In the genomic region with DNA sequence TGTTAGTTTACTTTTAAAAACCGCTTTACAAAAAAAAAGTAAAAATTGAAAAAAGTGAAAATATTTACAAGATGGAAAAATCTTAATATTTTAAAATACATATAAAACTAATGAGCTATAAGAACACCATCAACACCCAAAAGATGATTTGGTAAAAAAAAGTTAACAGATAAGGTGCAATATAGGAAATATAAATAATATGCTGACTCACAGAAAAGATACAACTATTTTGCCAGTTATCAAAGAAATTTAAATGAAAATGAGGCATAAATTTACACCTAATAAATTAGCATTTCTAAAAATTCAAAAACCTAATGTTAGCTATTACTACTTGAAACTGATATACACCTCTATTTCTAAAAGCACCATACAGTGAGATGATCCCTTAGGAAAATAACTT, we compare ENCODE assay signal across 26 cellular contexts. TPM values are rescaled to one million over a fixed set of nuclear protein-coding genes. Genes with fewer than 3 reads are reported as not detected.
DNase-seq lines count a peak whose midpoint lies in the region; ATAC-seq, FAIRE-seq and TF ChIP-seq lines count a peak whose summit lies in the region.
"Had no signal": no experiment of that assay in that cellular context is flagged by ENCODE, and none has a peak within 500 bp of the region (broad histone marks: within the 10 kb centered on the region; RNA-seq: fewer than 3 reads in every experiment).

No MANE protein-coding gene starts in this region.

- H3K27ac ChIP-seq in IMR-90 (ENCODE audit: insufficient read depth, low read length) (no peak overlapping the region), kidney (ENCODE audit: low read depth in 2 of 2, low read length in 2 of 2) (no peak overlapping the region), A673 (ENCODE audit: low read depth, low read length, poor library complexity, severe bottlenecking) (no peak overlapping the region), caudate nucleus (ENCODE audit: low read depth, low read length) (no peak overlapping the region)
- H3K27ac ChIP-seq: BLaER1 treated with 17β-estradiol and CSF1 and Interleukin-3, amounts not matched to agents 10 nM and 100 nM; GM23248 had no signal

- no peak overlapping the region for H3K4me2 ChIP-seq in IMR-90 (ENCODE audit: low read depth, low read length)
- H3K4me2 ChIP-seq: BLaER1 treated with 17β-estradiol and CSF1 and Interleukin-3, amounts not matched to agents 10 nM and 100 nM had no signal

- H3K9me3 ChIP-seq in IMR-90 (ENCODE audit: control insufficient read depth, insufficient read depth, low read length) (no peaks in the 10 kb centered on the region), kidney (ENCODE audit: control insufficient read depth in 1 of 2, low read length in 2 of 2) (peaks cover 0 to 3% of the 10 kb centered on the region in 2 donors), A673 (ENCODE audit: low read depth, low read length, poor library complexity, severe bottlenecking) (no peaks in the 10 kb centered on the region)
- H3K9me3 ChIP-seq: BE2C had no signal

- H3K9ac ChIP-seq in IMR-90 (ENCODE audit: low read depth, low read length): no peak overlapping the region
- no peak overlapping the region for H3K9ac ChIP-seq in kidney (ENCODE audit: low read length in 2 of 2)
- H3K9ac ChIP-seq: BLaER1 treated with 17β-estradiol and CSF1 and Interleukin-3, amounts not matched to agents 10 nM and 100 nM; GM23248 had no signal

- no peak for ATAC-seq in IMR-90 (ENCODE audit: low read depth)

- TF ChIP-seq RAD21 in IMR-90 (IDR thresholded peaks at IDR 0.05; ENCODE audit: low read length): no peak

- no peaks in the 10 kb centered on the region; a peak in 1 of 4 replicates for H3K79me1 ChIP-seq in IMR-90 (ENCODE audit: low read depth in 1 of 2, low read length in 2 of 2)

- H2BK20ac ChIP-seq in IMR-90 (ENCODE audit: low read depth, low read length): no peak overlapping the region

- FAIRE-seq in A204.1 (lab: Jason Lieb, UNC) (peak; percentile 60), endometrium (lab: Jason Lieb, UNC) (peak; percentile 33), kidney (lab: Jason Lieb, UNC) (peak; percentile 88)
- FAIRE-seq: GM12891, GM18507, H1 had no signal

- H3K27me3 ChIP-seq in IMR-90 (ENCODE audit: control insufficient read depth, insufficient read depth, low read length): no peaks in the 10 kb centered on the region
- no peaks in the 10 kb centered on the region for H3K27me3 ChIP-seq in A673 (replicated peaks; ENCODE audit: insufficient read depth, low read depth, low read length, poor library complexity)
- H3K27me3 ChIP-seq: BE2C had no signal

- H3K23ac ChIP-seq in IMR-90 (ENCODE audit: low read depth, low read length): no peak overlapping the region

- H2BK120ac ChIP-seq in IMR-90 (ENCODE audit: low read depth, low read length): no peak overlapping the region

- no peak for TF ChIP-seq CTCF in IMR-90 (conservative IDR thresholded peaks at IDR 0.05; ENCODE audit: low read depth, low read length)
- TF ChIP-seq CTCF in kidney (IDR thresholded peaks at IDR 0.05; ENCODE audit: borderline replicate concordance, extremely low read depth, insufficient read depth): no peak
- no peak for TF ChIP-seq CTCF in A673 (conservative IDR thresholded peaks at IDR 0.05; ENCODE audit: low read depth, low read length)

- no peaks in the 10 kb centered on the region for H4K20me1 ChIP-seq in IMR-90 (ENCODE audit: insufficient read depth, low read length)

- H3K18ac ChIP-seq in IMR-90 (ENCODE audit: low read depth, low read length): no peak overlapping the region

- POLR2A ChIA-PET in IMR-90 (lab: Charles Lee; ENCODE audit: unreplicated experiment) (no interaction called here), A673 (lab: Charles Lee; ENCODE audit: low non-redundant PET) (no interaction called here)

- H3K4me3 ChIP-seq in IMR-90 (ENCODE audit: insufficient read depth, low read depth, low read length) (no peak overlapping the region), kidney (ENCODE audit: low read length in 2 of 2) (no peak overlapping the region), A673 (ENCODE audit: low read depth, low read length, poor library complexity, severe bottlenecking) (no peak overlapping the region)
- H3K4me3 ChIP-seq: BLaER1 treated with 17β-estradiol and CSF1 and Interleukin-3, amounts not matched to agents 10 nM and 100 nM; GM23248 had no signal

- no peak overlapping the region for H3K14ac ChIP-seq in IMR-90 (replicated peaks; ENCODE audit: low read depth, low read length)

- no peak overlapping the region for H3K56ac ChIP-seq in IMR-90 (ENCODE audit: extremely low read depth, insufficient read depth, low read length)

- H3K36me3 ChIP-seq in IMR-90 (ENCODE audit: control insufficient read depth, insufficient read depth, low read length) (no peaks in the 10 kb centered on the region), kidney (ENCODE audit: control insufficient read depth in 1 of 2, insufficient read depth in 2 of 2, low read length in 2 of 2) (no peaks in the 10 kb centered on the region), A673 (ENCODE audit: insufficient read depth, low read length, poor library complexity, severe bottlenecking) (no peaks in the 10 kb centered on the region)
- H3K36me3 ChIP-seq: BE2C had no signal

- H3K4me1 ChIP-seq in IMR-90 (ENCODE audit: control insufficient read depth, insufficient read depth, low read length) (no peaks in the 10 kb centered on the region), kidney (ENCODE audit: control insufficient read depth in 1 of 2, insufficient read depth in 1 of 2, low read depth in 1 of 2, low read length in 2 of 2) (no peaks in the 10 kb centered on the region), A673 (ENCODE audit: insufficient read depth, low read length, poor library complexity, severe bottlenecking) (no peaks in the 10 kb centered on the region)
- H3K4me1 ChIP-seq: BE2C; BLaER1 treated with 17β-estradiol and CSF1 and Interleukin-3, amounts not matched to agents 10 nM and 100 nM had no signal

- H3K4ac ChIP-seq in IMR-90 (ENCODE audit: low read depth, low read length): no peak overlapping the region

- DNase-seq in IMR-90 (no peak), kidney (no peak), NCI-H345 (lab: John Stamatoyannopoulos, UW) (no peak), A673 (ENCODE audit: low spot score) (no peak), NCI-H187 treated with DMSO at 0.1 percent for 48 hours (lab: John Stamatoyannopoulos, UW) (no peak), caudate nucleus (lab: John Stamatoyannopoulos, UW) (no peak)
- DNase-seq: 8988T; ACHN; AML-193; BE2C; Calu3; CD4-positive, alpha-beta T cell; CD8-positive, alpha-beta memory T cell; COR-L47; DMS53; DMS79 treated with DMSO at 0.1 percent for 48 hours; GF-D8; GM23248; H7; HCEC 1CT had no signal

- in situ Hi-C loops in IMR-90 (cut with MboI; ENCODE audit: low sequenced_read_pairs): no loop called here

- H4K91ac ChIP-seq in IMR-90 (ENCODE audit: insufficient read depth, low read depth, low read length): no peak overlapping the region

- BruUV-seq in IMR-90 (replicated peaks; lab: Mats Ljungman, UMichigan) (no TSS peak), A673 (replicated peaks; lab: Mats Ljungman, UMichigan) (no TSS peak)

- no peak overlapping the region for H2BK5ac ChIP-seq in IMR-90 (ENCODE audit: low read depth, low read length, poor library complexity, severe bottlenecking)

- H3K9me1 ChIP-seq in IMR-90 (ENCODE audit: insufficient read depth, low read length): no peaks in the 10 kb centered on the region

- WGBS in IMR-90 (ENCODE audit: extremely low coverage in 2 of 2, insufficient read length in 1 of 2), 2 experiments: no CpG with 5 or more reads among the region's 1 CpG

- H2AFZ ChIP-seq in IMR-90 (replicated peaks; ENCODE audit: low read length, poor library complexity): no peak overlapping the region
- H2AFZ ChIP-seq: GM23248 had no signal

- CTCF ChIA-PET in IMR-90 (lab: Yijun Ruan, JAX) (no interaction called here), A673 (lab: Charles Lee) (no interaction called here)

- no peak overlapping the region for H2BK15ac ChIP-seq in IMR-90 (ENCODE audit: low read depth, low read length)

- H4K5ac ChIP-seq in IMR-90 (ENCODE audit: low read depth, low read length): no peak overlapping the region

- intact Hi-C loops in IMR-90 (cut with micrococcal nuclease): no loop called here
- intact Hi-C loops in kidney (cut with DNase I): no loop called here
- intact Hi-C loops in A673 (cut with micrococcal nuclease; ENCODE audit: unreplicated experiment): no loop called here

- no peak overlapping the region for H4K8ac ChIP-seq in IMR-90 (ENCODE audit: low read depth in 2 of 2, low read length in 2 of 2)

- dilution Hi-C loops in IMR-90 (cut with HindIII; ENCODE audit: low sequenced_read_pairs, unreplicated experiment): no loop called here

- H2AK5ac ChIP-seq in IMR-90 (ENCODE audit: low read depth, low read length): no peak overlapping the region

- no peak overlapping the region for H2AK9ac ChIP-seq in IMR-90 (replicated peaks; ENCODE audit: low read depth, low read length, poor library complexity)

- no peak for TF ChIP-seq POLR2A in IMR-90 (IDR thresholded peaks at IDR 0.05; ENCODE audit: low read depth, low read length)

TF ChIP-seq in IMR-90, 13 proteins besides CTCF, POLR2A, EP300 and RAD21:
- peak; percentile 62 for TF ChIP-seq MAFK (IDR thresholded peaks at IDR 0.05; ENCODE audit: low read depth, low read length)
- TF ChIP-seq RCOR1 (IDR thresholded peaks at IDR 0.05; ENCODE audit: insufficient replicate concordance, low read length): no peak

RNA-seq across cellular contexts. Expression of gene BRWD3, which starts 54.5 kb away (rescaled TPM):
- 12.2 and 20.0 TPM in 2 replicates for total RNA-seq in IMR-90 (2012; rRNA removed)
- 2.5 and 3.0 TPM in 2 replicates for polyA plus RNA-seq in IMR-90 (2012; rRNA removed)
- polyA plus RNA-seq in IMR-90 (2012; cell fraction: cytosol; rRNA removed): 0.34 and 0.43 TPM in 2 replicates
- polyA plus RNA-seq in IMR-90 (2012; cell fraction: nucleus; rRNA removed; ENCODE audit: low replicate concordance): 3.4 and 14.2 TPM in 2 replicates
- total RNA-seq in kidney: 26.7 TPM
- polyA plus RNA-seq in kidney (ENCODE audit: insufficient read depth, low read depth, low replicate concordance): 0.84 TPM
- total RNA-seq in A673 (2021): 31.9 and 32.0 TPM in 2 replicates
